8 cellular contexts compared by ENCODE assay signal in the genomic region with DNA sequence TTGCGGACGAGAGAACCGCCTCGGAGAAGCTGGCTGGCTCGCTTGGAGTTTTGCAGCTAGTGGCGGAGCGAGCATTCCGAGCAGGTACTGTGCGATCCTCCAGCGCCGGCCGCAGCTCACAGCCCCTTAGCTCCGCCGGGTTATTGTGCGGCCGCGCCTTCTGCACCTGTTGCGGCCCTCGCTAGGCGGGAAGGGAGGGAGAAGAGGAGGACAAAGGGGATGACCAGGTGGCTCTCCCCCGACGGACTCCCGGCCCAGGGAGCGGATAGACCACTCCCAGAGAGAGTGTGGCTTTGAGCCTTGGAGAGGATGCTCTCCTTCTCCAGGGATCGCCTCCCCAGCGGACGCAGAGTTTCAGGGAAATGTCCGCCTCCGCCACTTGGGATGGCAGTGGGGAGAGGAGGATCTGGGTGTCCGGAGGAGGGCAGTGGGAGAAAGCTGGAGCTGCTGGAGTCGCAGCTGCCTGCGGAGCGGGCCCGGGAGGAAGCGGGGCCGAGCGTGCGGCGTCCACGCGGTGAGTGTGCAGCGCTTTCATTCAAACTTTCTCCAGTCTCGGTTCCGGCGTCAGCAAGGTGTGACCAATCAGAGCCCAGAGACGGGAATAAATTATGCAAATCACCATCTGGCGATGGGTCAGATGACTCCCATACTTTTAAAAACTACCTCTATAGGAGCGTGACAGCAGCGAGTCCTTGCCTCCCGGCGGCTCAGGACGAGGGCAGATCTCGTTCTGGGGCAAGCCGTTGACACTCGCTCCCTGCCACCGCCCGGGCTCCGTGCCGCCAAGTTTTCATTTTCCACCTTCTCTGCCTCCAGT. TPM values are rescaled to one million over a fixed set of nuclear protein-coding genes. Genes with fewer than 3 reads are reported as not detected.
DNase-seq lines count a peak whose midpoint lies in the region; ATAC-seq and TF ChIP-seq lines count a peak whose summit lies in the region.

A gene (plus strand): TSS at position 681 of the 817 bp plus-strand sequence. CDS start 252 bp downstream, outside the sequence.

- H3K9ac ChIP-seq in trophoblast cell (ENCODE audit: low read length), result peak within 1 kb of the TSS; percentile 37

- H2AFZ ChIP-seq in trophoblast cell (ENCODE audit: insufficient read depth, low read length, poor library complexity), result peak within 1 kb of the TSS; percentile 4

- H4K91ac ChIP-seq in trophoblast cell (ENCODE audit: low read depth, low read length), result peak within 1 kb of the TSS; percentile 28

- H3K4ac ChIP-seq in trophoblast cell (ENCODE audit: low read depth, low read length), result no peak within 1 kb of the TSS

- H2BK12ac ChIP-seq in trophoblast cell (ENCODE audit: low read length), result no peak within 1 kb of the TSS

- peak; percentile 49 for DNase-seq in activated naive CD4-positive, alpha-beta T cell treated with Interleukin-2 at 50 U/mL for 16 hours
- DNase-seq in activated naive CD4-positive, alpha-beta T cell (lab: John Stamatoyannopoulos, UW), result no peak
- DNase-seq in NCI-H82 treated with DMSO at 0.1 percent for 48 hours (lab: John Stamatoyannopoulos, UW; ENCODE audit: unreplicated experiment), result peak; percentile 17
- DNase-seq in activated gamma-delta T cell treated with Interleukin-2 at 50 U/mL for 16 hours, result peak; percentile 11
- peak; percentile 82 to 90 for DNase-seq in cardiac muscle cell (ENCODE audit: low read depth in 1 of 2, low spot score in 1 of 2)
- DNase-seq in trophoblast cell, result peak; percentile 92 to 96
- no peak for DNase-seq in DMS114 treated with DMSO at 0.1 percent for 48 hours (lab: John Stamatoyannopoulos, UW; ENCODE audit: unreplicated experiment)

- whole genome bisulfite sequencing in trophoblast cell (ENCODE audit: extremely low coverage, insufficient coverage, insufficient read length), result no CpG with 5 or more reads among the region's 59 CpGs

- peak; percentile 66 for ATAC-seq in HG03342 (IDR thresholded peaks at IDR 0.05; ENCODE audit: unreplicated experiment)

- peak within 1 kb of the TSS; percentile 31 for H2BK120ac ChIP-seq in trophoblast cell (ENCODE audit: insufficient read depth, low read length, poor library complexity)

- H3K27ac ChIP-seq in cardiac muscle cell, result no peak within 1 kb of the TSS
- peak within 1 kb of the TSS; percentile 13 for H3K27ac ChIP-seq in trophoblast cell (ENCODE audit: low read depth, low read length)

- no peak within 1 kb of the TSS for H3K23ac ChIP-seq in trophoblast cell (ENCODE audit: low read length)

- peak within 1 kb of the TSS; percentile 69 for H3K4me2 ChIP-seq in trophoblast cell (ENCODE audit: low read length)

- H4K12ac ChIP-seq in trophoblast cell (ENCODE audit: low read depth, low read length), result no peak within 1 kb of the TSS

- H3K36me3 ChIP-seq in cardiac muscle cell, result no peaks in the 10 kb centered on the region
- peaks cover 0 to under 1% of the 10 kb centered on the region in 2 experiments for H3K36me3 ChIP-seq in trophoblast cell (ENCODE audit: control insufficient read depth in 1 of 2, insufficient read depth in 2 of 2, low read length in 2 of 2)

- H3K9me3 ChIP-seq in cardiac muscle cell (ENCODE audit: low read depth) (no peaks in the 10 kb centered on the region), trophoblast cell (ENCODE audit: insufficient read depth, low read depth, low read length) (no peaks in the 10 kb centered on the region)

- H2BK5ac ChIP-seq in trophoblast cell (ENCODE audit: low read depth, low read length, poor library complexity), result no peak within 1 kb of the TSS

- H3K18ac ChIP-seq in trophoblast cell (ENCODE audit: low read length), result peak within 1 kb of the TSS; percentile 8

- H3K79me1 ChIP-seq in trophoblast cell (ENCODE audit: low read length), result peaks cover 9% of the 10 kb centered on the region

- TF ChIP-seq CTCF in cardiac muscle cell (IDR thresholded peaks at IDR 0.05; ENCODE audit: low read depth, low read length), result peak; percentile 5

- peaks cover 18% of the 10 kb centered on the region for H3K27me3 ChIP-seq in cardiac muscle cell
- H3K27me3 ChIP-seq in trophoblast cell (ENCODE audit: insufficient read depth, low read length), result peaks cover 11% of the 10 kb centered on the region

- H4K8ac ChIP-seq in trophoblast cell (ENCODE audit: low read depth, low read length), result no peak within 1 kb of the TSS

- no peak within 1 kb of the TSS for H3K14ac ChIP-seq in trophoblast cell (ENCODE audit: low read length)

- H3K4me3 ChIP-seq in cardiac muscle cell (peak within 1 kb of the TSS; percentile 30), trophoblast cell (ENCODE audit: low read depth, low read length) (peak within 1 kb of the TSS; percentile 68)

- no peaks in the 10 kb centered on the region for H3K79me2 ChIP-seq in trophoblast cell (ENCODE audit: control insufficient read depth, insufficient read depth, low read length, poor library complexity)

- H2AK5ac ChIP-seq in trophoblast cell (ENCODE audit: low read length), result no peak within 1 kb of the TSS

- H3K4me1 ChIP-seq in cardiac muscle cell (ENCODE audit: low read depth) (peaks cover 12% of the 10 kb centered on the region), trophoblast cell (ENCODE audit: control insufficient read depth in 1 of 2, insufficient read depth in 2 of 2, low read length in 2 of 2) (peaks cover 23 to 34% of the 10 kb centered on the region in 2 experiments)

RNA-seq across cellular contexts. Expression of the gene that starts here (rescaled TPM):
- total RNA-seq in cardiac muscle cell, result 1.5 and 3.3 TPM in 2 replicates
- 1.5 and 2.8 TPM in 2 replicates for polyA plus RNA-seq in cardiac muscle cell
- polyA plus RNA-seq in trophoblast cell (2013), result 23.9 and 24.8 TPM in 2 replicates

Comparison
In these comparisons a context has a peak if more than half of its experiments do, and no peak if none do; other contexts are left out.
1. DNase-seq: peak in activated naive CD4-positive, alpha-beta T cell treated with Interleukin-2 at 50 U/mL for 16 hours (single experiment), NCI-H82 treated with DMSO at 0.1 percent for 48 hours (single experiment), activated gamma-delta T cell treated with Interleukin-2 at 50 U/mL for 16 hours (single experiment), cardiac muscle cell (2 of 2) and trophoblast cell (2 of 2); none in activated naive CD4-positive, alpha-beta T cell (0 of 4) and DMS114 treated with DMSO at 0.1 percent for 48 hours (single experiment).